ENCODE assay signal across 1 cellular context in genomic region chr10:50538473-50539398, GRCh38.
A peak's percentile ranks its signal among the peaks of the same experiment; 100 is the strongest.
TF ChIP-seq lines count a peak whose summit lies in the region.

No MANE protein-coding gene starts in this region.

TF ChIP-seq in HepG2, 621 proteins besides CTCF, POLR2A, EP300 and RAD21 (continued from another document and continues in another):
- TF ChIP-seq SOX5 (CRISPR knock-in tag; IDR thresholded peaks at IDR 0.05; ENCODE audit: borderline replicate concordance) (peak; percentile 100), KMT2B (CRISPR knock-in tag; IDR thresholded peaks at IDR 0.05) (no peak), TFAP4 (IDR thresholded peaks at IDR 0.05; ENCODE audit: borderline replicate concordance, low read depth) (peak; percentile 96), ZKSCAN8 (CRISPR knock-in tag; IDR thresholded peaks at IDR 0.05; ENCODE audit: borderline replicate concordance) (peak; percentile 56; the same call in 1 of the 2 replicates), MEF2D (CRISPR knock-in tag; IDR thresholded peaks at IDR 0.05) (0 out of 2 replicates have a peak, but pooled peaks have one; percentile 31), ZNF292 (CRISPR knock-in tag; IDR thresholded peaks at IDR 0.05; ENCODE audit: borderline replicate concordance, low read depth) (no peak), ZNF282 (IDR thresholded peaks at IDR 0.05; ENCODE audit: partially characterized antibody) (no peak), RXRA (CRISPR knock-in tag; IDR thresholded peaks at IDR 0.05) (peak; percentile 93), SAP130 (CRISPR knock-in tag; IDR thresholded peaks at IDR 0.05; ENCODE audit: low read depth) (peak; percentile 82), MXI1 (IDR thresholded peaks at IDR 0.05; ENCODE audit: borderline replicate concordance, low read depth, low read length) (peak; percentile 13; the same call in 1 of the 3 replicates), NR2C2 (CRISPR knock-in tag; IDR thresholded peaks at IDR 0.05; ENCODE audit: borderline replicate concordance) (peak; percentile 40; the same call in 1 of the 2 replicates), GATAD2A (CRISPR knock-in tag; IDR thresholded peaks at IDR 0.05) (peak; percentile 90), NR1H2 (CRISPR knock-in tag; IDR thresholded peaks at IDR 0.05; ENCODE audit: borderline replicate concordance, low read depth) (no peak), YEATS2 (CRISPR knock-in tag; IDR thresholded peaks at IDR 0.05; ENCODE audit: borderline replicate concordance) (peak; percentile 49; the same call in 1 of the 2 replicates), TFDP1 (CRISPR knock-in tag; IDR thresholded peaks at IDR 0.05; ENCODE audit: borderline replicate concordance) (peak; percentile 40; the same call in 1 of the 2 replicates), BCL6 (CRISPR knock-in tag; IDR thresholded peaks at IDR 0.05) (peak; percentile 99), PATZ1 (CRISPR knock-in tag; IDR thresholded peaks at IDR 0.05) (peak; percentile 42; the same call in 1 of the 2 replicates), ATRX (CRISPR knock-in tag; IDR thresholded peaks at IDR 0.05; ENCODE audit: borderline replicate concordance) (no peak), ZNF784 (CRISPR knock-in tag; IDR thresholded peaks at IDR 0.05; ENCODE audit: borderline replicate concordance) (0 out of 2 replicates have a peak, but pooled peaks have one; percentile 63), ZNF652 (CRISPR knock-in tag; IDR thresholded peaks at IDR 0.05; ENCODE audit: borderline replicate concordance, low read depth) (peak; percentile 81), SALL1 (CRISPR knock-in tag; IDR thresholded peaks at IDR 0.05) (peak; percentile 95), ZBTB14 (CRISPR knock-in tag; IDR thresholded peaks at IDR 0.05) (no peak), ZNF839 (CRISPR knock-in tag; IDR thresholded peaks at IDR 0.05; ENCODE audit: borderline replicate concordance) (no peak), ZNF704 (CRISPR knock-in tag; IDR thresholded peaks at IDR 0.05; ENCODE audit: borderline replicate concordance) (no peak), PRDM10 (CRISPR knock-in tag; IDR thresholded peaks at IDR 0.05; ENCODE audit: low read depth) (0 out of 2 replicates have a peak, but pooled peaks have one; percentile 44), MIXL1 (CRISPR knock-in tag; IDR thresholded peaks at IDR 0.05) (0 out of 2 replicates have a peak, but pooled peaks have one; percentile 19), THRA (CRISPR knock-in tag; IDR thresholded peaks at IDR 0.05; ENCODE audit: borderline replicate concordance) (peak; percentile 93; the same call in 1 of the 2 replicates), ZNF598 (CRISPR knock-in tag; IDR thresholded peaks at IDR 0.05; ENCODE audit: borderline replicate concordance) (peak; percentile 53; the same call in 1 of the 2 replicates), ZNF788 (CRISPR knock-in tag; IDR thresholded peaks at IDR 0.05; ENCODE audit: borderline replicate concordance) (peak; percentile 61; the same call in 1 of the 2 replicates), PITX1 (CRISPR knock-in tag; IDR thresholded peaks at IDR 0.05) (0 out of 2 replicates have a peak, but pooled peaks have one; percentile 35), GMEB2 (CRISPR knock-in tag; IDR thresholded peaks at IDR 0.05; ENCODE audit: low read depth) (no peak), MLX (CRISPR knock-in tag; IDR thresholded peaks at IDR 0.05) (0 out of 2 replicates have a peak, but pooled peaks have one; percentile 13), ZNF44 (CRISPR knock-in tag; IDR thresholded peaks at IDR 0.05) (0 out of 2 replicates have a peak, but pooled peaks have one; percentile 48), ELF3 (CRISPR knock-in tag; IDR thresholded peaks at IDR 0.05) (peak; percentile 89), ZNF609 (CRISPR knock-in tag; IDR thresholded peaks at IDR 0.05; ENCODE audit: borderline replicate concordance) (peak; percentile 62; the same call in 1 of the 2 replicates), PRMT3 (CRISPR knock-in tag; IDR thresholded peaks at IDR 0.05; ENCODE audit: borderline replicate concordance, low read depth) (no peak), FOXJ3 (CRISPR knock-in tag; IDR thresholded peaks at IDR 0.05; ENCODE audit: borderline replicate concordance) (0 out of 2 replicates have a peak, but pooled peaks have one; percentile 36)
